Comparison of ENCODE assay signal across 22 cellular contexts in the genomic region with DNA sequence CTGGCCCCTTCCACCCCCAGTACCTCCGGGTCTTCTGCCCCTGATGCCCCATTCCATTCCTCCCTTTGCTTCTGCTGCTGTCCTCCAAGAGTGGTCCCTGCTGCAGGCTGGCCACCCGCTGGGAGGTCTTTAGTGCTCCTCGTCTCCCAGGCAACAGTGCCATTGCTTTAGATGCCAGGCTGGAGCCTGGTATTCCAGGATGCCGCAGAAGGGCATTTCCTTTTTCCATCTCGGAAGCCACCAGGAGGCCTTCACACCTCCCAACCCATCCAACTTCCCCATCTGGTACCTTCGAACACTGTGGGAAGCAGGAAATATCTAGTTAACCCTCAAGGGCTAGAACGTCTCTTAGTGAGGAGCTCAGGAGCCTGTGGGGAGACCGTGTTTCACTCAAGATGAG.
"Had no signal": no experiment of that assay in that cellular context is flagged by ENCODE, and none has a peak within 500 bp of the region (broad histone marks: within the 10 kb centered on the region; RNA-seq: fewer than 3 reads in every experiment).

No MANE protein-coding gene starts in this region.

- H3K27me3 Mint-ChIP-seq: activated CD4-positive, alpha-beta memory T cell treated with anti-CD3 and anti-CD28 coated beads for 36 hours; activated T-cell treated with anti-CD3 and anti-CD28 coated beads, Interleukin-2, amount 50 U/mL, for 24 hours had no signal

- H3K4me3 ChIP-seq: body of pancreas, coronary artery, gastrocnemius medialis, left ventricle myocardium inferior, mucosa of descending colon, SK-N-MC, spleen, suprapubic skin, upper lobe of left lung had no signal

- ATAC-seq: body of pancreas, gastrocnemius medialis, mucosa of descending colon had no signal

- H3K27ac Mint-ChIP-seq: activated B cell treated with CpG ODN at 0.5 μM for 24 hours; activated CD4-positive, alpha-beta memory T cell treated with anti-CD3 and anti-CD28 coated beads for 36 hours; activated naive CD4-positive, alpha-beta T cell treated with anti-CD3 and anti-CD28 coated beads for 36 hours; activated T-cell treated with anti-CD3 and anti-CD28 coated beads, Interleukin-2, amount 50 U/mL, for 24 hours; naive B cell; stimulated activated naive CD8-positive, alpha-beta T cell treated with anti-CD3 and anti-CD28 coated beads, Interleukin-15, Interleukin-2, amounts not matched to agents 100 ng/mL and 50 ng/mL, for 24 hours; T-helper 2 cell treated with Interferon-gamma antibody and Interleukin-4, amounts not matched to agents 5 μg/mL and 100 μg/mL, for 36 hours had no signal

- H3K27me3 ChIP-seq: body of pancreas, gastrocnemius medialis, neutrophil, spleen, suprapubic skin, upper lobe of left lung had no signal

- H3K79me2 ChIP-seq: parathyroid adenoma had no signal

- H3K27ac ChIP-seq: body of pancreas, coronary artery, gastrocnemius medialis, left ventricle myocardium inferior, neutrophil, parathyroid adenoma, SK-N-MC, spleen, suprapubic skin, upper lobe of left lung had no signal

- H3K9ac ChIP-seq: parathyroid adenoma had no signal

- H3K9me3 ChIP-seq: body of pancreas, gastrocnemius medialis, left ventricle myocardium inferior, mucosa of descending colon, neutrophil, spleen, suprapubic skin, upper lobe of left lung had no signal

- H3K36me3 ChIP-seq: gastrocnemius medialis, left ventricle myocardium inferior, neutrophil, spleen, suprapubic skin, upper lobe of left lung had no signal

- H3K4me3 Mint-ChIP-seq: activated B cell treated with CpG ODN at 0.5 μM for 24 hours; activated CD4-positive, alpha-beta memory T cell treated with anti-CD3 and anti-CD28 coated beads for 36 hours; activated naive CD4-positive, alpha-beta T cell treated with anti-CD3 and anti-CD28 coated beads for 36 hours; activated T-cell treated with anti-CD3 and anti-CD28 coated beads, Interleukin-2, amount 50 U/mL, for 24 hours; stimulated activated naive CD8-positive, alpha-beta T cell treated with anti-CD3 and anti-CD28 coated beads, Interleukin-15, Interleukin-2, amounts not matched to agents 100 ng/mL and 50 ng/mL, for 24 hours; T-helper 2 cell treated with Interferon-gamma antibody and Interleukin-4, amounts not matched to agents 5 μg/mL and 100 μg/mL, for 36 hours had no signal

- DNase-seq: activated B cell treated with CpG ODN at 0.5 μM for 24 hours; activated CD4-positive, alpha-beta memory T cell treated with anti-CD3 and anti-CD28 coated beads for 36 hours; activated CD4-positive, alpha-beta T cell treated with anti-CD3 and anti-CD28 coated beads for 4 hours; activated naive CD4-positive, alpha-beta T cell treated with anti-CD3 and anti-CD28 coated beads for 36 hours; activated T-cell treated with anti-CD3 and anti-CD28 coated beads, Interleukin-2, amount 50 U/mL, for 24 hours; body of pancreas; gastrocnemius medialis; head of caudate nucleus; kidney glomerular epithelial cell; left ventricle myocardium inferior; mucosa of descending colon; naive B cell; spleen; stimulated activated CD8-positive, alpha-beta memory T cell treated with anti-CD3 and anti-CD28 coated beads, Interleukin-4, amount 100 ng/mL, for 48 hours; upper lobe of left lung had no signal

- H3K9me3 Mint-ChIP-seq: activated B cell treated with CpG ODN at 0.5 μM for 24 hours; activated CD4-positive, alpha-beta memory T cell treated with anti-CD3 and anti-CD28 coated beads for 36 hours; activated naive CD4-positive, alpha-beta T cell treated with anti-CD3 and anti-CD28 coated beads for 36 hours; activated T-cell treated with anti-CD3 and anti-CD28 coated beads, Interleukin-2, amount 50 U/mL, for 24 hours; naive B cell; stimulated activated naive CD8-positive, alpha-beta T cell treated with anti-CD3 and anti-CD28 coated beads, Interleukin-15, Interleukin-2, amounts not matched to agents 100 ng/mL and 50 ng/mL, for 24 hours; T-helper 2 cell treated with Interferon-gamma antibody and Interleukin-4, amounts not matched to agents 5 μg/mL and 100 μg/mL, for 36 hours had no signal

- H3K4me1 ChIP-seq: body of pancreas, gastrocnemius medialis, parathyroid adenoma had no signal
